Comparison of ENCODE assay signal across 17 cellular contexts in the genomic region with DNA sequence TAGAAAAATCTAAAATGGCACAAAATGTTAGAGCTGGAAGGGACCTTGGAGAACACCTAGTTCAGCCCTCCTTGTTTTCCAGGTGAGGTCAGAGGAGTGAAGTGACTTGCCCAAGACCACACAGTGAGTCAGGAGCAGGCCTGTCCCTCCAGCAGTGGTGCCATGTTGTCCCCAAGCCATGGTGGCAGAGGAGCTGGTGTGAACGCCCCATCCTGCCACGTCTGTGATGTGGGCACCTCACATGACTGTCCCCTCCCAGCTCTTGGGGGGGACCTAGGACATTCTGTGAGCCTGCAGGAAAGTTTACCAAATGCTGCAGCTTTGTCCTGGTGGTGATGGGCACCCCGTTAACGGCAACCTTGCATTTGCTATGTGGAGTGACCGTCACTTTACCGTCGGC.
"Had no signal": no experiment of that assay in that cellular context is flagged by ENCODE, and none has a peak within 500 bp of the region (broad histone marks: within the 10 kb centered on the region; RNA-seq: fewer than 3 reads in every experiment).

No MANE protein-coding gene starts in this region.

- DNase-seq: cortex of kidney; dorsolateral prefrontal cortex; effector CD8-positive, alpha-beta T cell; gastrocnemius medialis; heart right ventricle; hypothalamus; mammary epithelial cell; naive thymus-derived CD4-positive, alpha-beta T cell; ovary; right cardiac atrium; small intestine; stimulated activated CD4-positive, alpha-beta T cell treated with anti-CD3 and anti-CD28 coated beads, Interleukin-12 subunit alpha, Interleukin-12 subunit beta, amount 100 ng/mL, for 4 hours; transverse colon had no signal

- H3K27ac Mint-ChIP-seq: naive thymus-derived CD4-positive, alpha-beta T cell; stimulated activated naive CD8-positive, alpha-beta T cell treated with anti-CD3 and anti-CD28 coated beads, Interleukin-15, Interleukin-2, amounts not matched to agents 100 ng/mL and 50 ng/mL, for 24 hours had no signal

- H3K9me3 Mint-ChIP-seq: stimulated activated naive CD8-positive, alpha-beta T cell treated with anti-CD3 and anti-CD28 coated beads, Interleukin-15, Interleukin-2, amounts not matched to agents 100 ng/mL and 50 ng/mL, for 24 hours had no signal

- H3K4me3 ChIP-seq: dorsolateral prefrontal cortex, gastrocnemius medialis, heart right ventricle, ovary, thoracic aorta, transverse colon had no signal

- ATAC-seq: esophagus mucosa; gastrocnemius medialis; heart right ventricle; left lobe of liver; naive thymus-derived CD4-positive, alpha-beta T cell; right cardiac atrium had no signal

- H3K4me3 Mint-ChIP-seq: naive thymus-derived CD4-positive, alpha-beta T cell; stimulated activated naive CD8-positive, alpha-beta T cell treated with anti-CD3 and anti-CD28 coated beads, Interleukin-15, Interleukin-2, amounts not matched to agents 100 ng/mL and 50 ng/mL, for 24 hours had no signal
